23 cellular contexts compared by ENCODE assay signal in genomic region chr9:134213508-134214394, GRCh38. TPM values are rescaled to one million over a fixed set of nuclear protein-coding genes. Genes with fewer than 3 reads are reported as not detected.
DNase-seq lines count a peak whose midpoint lies in the region; ATAC-seq and TF ChIP-seq lines count a peak whose summit lies in the region.
"Had no signal": no experiment of that assay in that cellular context is flagged by ENCODE, and none has a peak within 500 bp of the region (broad histone marks: within the 10 kb centered on the region; RNA-seq: fewer than 3 reads in every experiment).

No MANE protein-coding gene starts in this region.

- H3K4me1 ChIP-seq in liver (ENCODE audit: control insufficient read depth in 4 of 4, insufficient read depth in 4 of 4, low read length in 3 of 4) (peaks cover 33 to 89% (median 67%) of the 10 kb centered on the region in 4 donors), psoas muscle (peaks cover 27% of the 10 kb centered on the region)

- no peak overlapping the region for H3K4me3 Mint-ChIP-seq in WTC11
- H3K4me3 Mint-ChIP-seq: activated naive CD4-positive, alpha-beta T cell treated with anti-CD3 and anti-CD28 coated beads, Interleukin-2, amount 10 ng/mL, durations not matched to agents 7 days and 5 days; naive thymus-derived CD8-positive, alpha-beta T cell; stimulated activated effector memory CD8-positive, alpha-beta T cell treated with anti-CD3 and anti-CD28 coated beads, Interleukin-12 subunit alpha, Interleukin-12 subunit beta, amount 100 ng/mL, for 72 hours; T-cell had no signal

- no peaks in the 10 kb centered on the region for H3K36me3 Mint-ChIP-seq in WTC11
- H3K36me3 Mint-ChIP-seq: activated naive CD4-positive, alpha-beta T cell treated with anti-CD3 and anti-CD28 coated beads, Interleukin-2, amount 10 ng/mL, durations not matched to agents 7 days and 5 days; CD4-positive, alpha-beta memory T cell; stimulated activated effector memory CD8-positive, alpha-beta T cell treated with anti-CD3 and anti-CD28 coated beads, Interleukin-12 subunit alpha, Interleukin-12 subunit beta, amount 100 ng/mL, for 72 hours; T-cell had no signal

- intact Hi-C loops in psoas muscle (cut with DNase I): no loop called here

- H3K9me3 ChIP-seq in liver (ENCODE audit: control insufficient read depth in 4 of 4, low read length in 3 of 4) (no peaks in the 10 kb centered on the region), psoas muscle (no peaks in the 10 kb centered on the region)
- H3K9me3 ChIP-seq: thoracic aorta had no signal

- CTCF ChIA-PET in WTC11 (lab: Charles Lee): interaction anchor here (1.9 kb wide), 1 partner anchor 229 kb away, joined by 5 read pairs; no protein-coding TSS in a partner anchor

- 82% methylated on average over 12 of the region's 12 CpGs for WGBS in liver
- WGBS in psoas muscle, 3 donors: 77 to 82% (median 81%) methylated on average over 12 of the region's 12 CpGs

- H3K4me3 ChIP-seq in liver (ENCODE audit: low read depth in 1 of 3, low read length in 3 of 3): no peak overlapping the region
- no peak overlapping the region for H3K4me3 ChIP-seq in psoas muscle
- H3K4me3 ChIP-seq: coronary artery, thoracic aorta had no signal

- ATAC-seq in WTC11: no peak
- ATAC-seq in psoas muscle: no peak
- no peak for ATAC-seq in GM19463 (IDR thresholded peaks at IDR 0.05; ENCODE audit: unreplicated experiment)
- ATAC-seq: naive thymus-derived CD8-positive, alpha-beta T cell; stimulated activated effector memory CD8-positive, alpha-beta T cell treated with anti-CD3 and anti-CD28 coated beads, Interleukin-12 subunit alpha, Interleukin-12 subunit beta, amount 100 ng/mL, for 72 hours; T-cell had no signal

- H3K27me3 ChIP-seq in liver (ENCODE audit: control insufficient read depth in 4 of 4, insufficient read depth in 4 of 4, low read length in 3 of 4) (no peaks in the 10 kb centered on the region), psoas muscle (ENCODE audit: insufficient read depth in 3 of 3, low read length in 2 of 3) (no peaks in the 10 kb centered on the region)

- no peak overlapping the region for H3K9ac ChIP-seq in liver (ENCODE audit: low read depth in 1 of 2, low read length in 2 of 2)

- H3K27ac ChIP-seq in liver (ENCODE audit: low read depth in 1 of 2, low read length in 2 of 2) (peak overlapping the region; percentile 95 to 99), psoas muscle (no peak overlapping the region)
- H3K27ac ChIP-seq: thoracic aorta had no signal

- H3K9me3 Mint-ChIP-seq in WTC11: peaks cover 5% of the 10 kb centered on the region

- no peak for TF ChIP-seq CTCF in WTC11 (IDR thresholded peaks at IDR 0.05)
- no peak for TF ChIP-seq CTCF in liver (IDR thresholded peaks at IDR 0.05; ENCODE audit: low read depth, low read length, missing input control)
- no peak for TF ChIP-seq CTCF in psoas muscle (IDR thresholded peaks at IDR 0.05)

- TF ChIP-seq RAD21 in liver (IDR thresholded peaks at IDR 0.05): no peak

- POLR2A ChIA-PET in WTC11 (lab: Charles Lee): no interaction called here

- no peaks in the 10 kb centered on the region; the same call in 1 of the 2 replicates for H3K27me3 Mint-ChIP-seq in WTC11 (ENCODE audit: low read depth)
- H3K27me3 Mint-ChIP-seq: activated naive CD4-positive, alpha-beta T cell treated with anti-CD3 and anti-CD28 coated beads, Interleukin-2, amount 10 ng/mL, durations not matched to agents 7 days and 5 days; CD4-positive, alpha-beta memory T cell; naive thymus-derived CD8-positive, alpha-beta T cell; T-cell had no signal

- no peaks in the 10 kb centered on the region for H3K36me3 ChIP-seq in liver (ENCODE audit: control insufficient read depth in 4 of 4, insufficient read depth in 3 of 4, low read depth in 1 of 4, low read length in 3 of 4)
- no peaks in the 10 kb centered on the region for H3K36me3 ChIP-seq in psoas muscle (ENCODE audit: insufficient read depth in 1 of 2, low read depth in 1 of 2)
- H3K36me3 ChIP-seq: thoracic aorta had no signal

- H3K4me1 Mint-ChIP-seq in WTC11: 0 out of 2 replicates have a peak, but pooled peaks cover 3% of the 10 kb centered on the region
- H3K4me1 Mint-ChIP-seq: activated naive CD4-positive, alpha-beta T cell treated with anti-CD3 and anti-CD28 coated beads, Interleukin-2, amount 10 ng/mL, durations not matched to agents 7 days and 5 days; CD4-positive, alpha-beta memory T cell; stimulated activated effector memory CD8-positive, alpha-beta T cell treated with anti-CD3 and anti-CD28 coated beads, Interleukin-12 subunit alpha, Interleukin-12 subunit beta, amount 100 ng/mL, for 72 hours; T-cell had no signal

- H3K27ac Mint-ChIP-seq in WTC11: peak overlapping the region; percentile 36
- H3K27ac Mint-ChIP-seq: activated naive CD4-positive, alpha-beta T cell treated with anti-CD3 and anti-CD28 coated beads, Interleukin-2, amount 10 ng/mL, durations not matched to agents 7 days and 5 days; CD4-positive, alpha-beta memory T cell; stimulated activated effector memory CD8-positive, alpha-beta T cell treated with anti-CD3 and anti-CD28 coated beads, Interleukin-12 subunit alpha, Interleukin-12 subunit beta, amount 100 ng/mL, for 72 hours; T-cell had no signal

- DNase-seq in ELF-1 (ENCODE audit: low read depth, low spot score) (peak; percentile 25), WTC11 (ENCODE audit: low spot score) (no peak), psoas muscle (peak; percentile 5 to 46), NOMO-1 (lab: John Stamatoyannopoulos, UW; ENCODE audit: unreplicated experiment in 2 of 2) (no peak), cerebellar nuclear complex (lab: John Stamatoyannopoulos, UW) (no peak)
- DNase-seq in activated T-cell treated with anti-CD3 and anti-CD28 coated beads, Interleukin-2, amount 50 U/mL, for 1 hour: no peak
- DNase-seq: activated CD4-positive, alpha-beta T cell treated with anti-CD3 and anti-CD28 coated beads, Interleukin-2, amount 50 U/mL, for 1 hour; activated naive CD4-positive, alpha-beta T cell treated with anti-CD3 and anti-CD28 coated beads, Interleukin-2, amount 10 ng/mL, durations not matched to agents 7 days and 5 days; activated T-cell treated with anti-CD3 and anti-CD28 coated beads for 4 hours; CD4-positive, alpha-beta memory T cell; DMS79; hippocampal formation; NCI-H2029 treated with DMSO at 0.1 percent for 48 hours; NCI-H510A; T-cell had no signal

TF ChIP-seq in WTC11, 78 proteins besides CTCF, POLR2A, EP300 and RAD21 (continues in another document):
- TF ChIP-seq IRF2 (CRISPR knock-in tag; IDR thresholded peaks at IDR 0.05; ENCODE audit: borderline replicate concordance, low read depth) (no peak), GTF2I (CRISPR knock-in tag; conservative IDR thresholded peaks at IDR 0.05) (no peak), CREM (CRISPR knock-in tag; IDR thresholded peaks at IDR 0.05) (no peak), ZNF416 (CRISPR knock-in tag; IDR thresholded peaks at IDR 0.05) (no peak), PREB (CRISPR knock-in tag; IDR thresholded peaks at IDR 0.05; ENCODE audit: borderline replicate concordance) (no peak), CDX4 (CRISPR knock-in tag; IDR thresholded peaks at IDR 0.05; ENCODE audit: borderline replicate concordance) (no peak)

TF ChIP-seq in liver, 16 proteins besides CTCF, POLR2A, EP300 and RAD21:
- no peak for TF ChIP-seq ATF3 (IDR thresholded peaks at IDR 0.05)
- TF ChIP-seq HNF4A (conservative IDR thresholded peaks at IDR 0.05): peak in 1 of 2 donors; percentile 18
- TF ChIP-seq NR2F2 (IDR thresholded peaks at IDR 0.05): no peak
- no peak for TF ChIP-seq SP1 (IDR thresholded peaks at IDR 0.05)
- no peak for TF ChIP-seq GABPA (IDR thresholded peaks at IDR 0.05 in 1 of 2, conservative IDR thresholded peaks at IDR 0.05 in 1 of 2)

RNA-seq across cellular contexts. Expression of gene RNU6ATAC, which starts 49.4 kb away (rescaled TPM):
- total RNA-seq in WTC11 (2021) (87.0 to 124 TPM (median 117 TPM) in 3 replicates), liver (not detected), psoas muscle (100 to 1,000 TPM in 2 of 4 donors, 10 to 100 TPM in 2; 13.1 to 120 (median 74.0) TPM)
- polyA plus RNA-seq in liver (not detected), psoas muscle (not detected)
- total RNA-seq: HT-29, renal cortical epithelial cell, thoracic aorta had no signal
- polyA plus RNA-seq: CD4-positive, alpha-beta memory T cell; naive thymus-derived CD8-positive, alpha-beta T cell had no signal

Comparison
In these comparisons a context has a peak if more than half of its experiments do, and no peak if none do; other contexts are left out.
1. DNase-seq: peak in ELF-1 (single experiment) and psoas muscle (2 of 2); none in WTC11 (single experiment), NOMO-1 (0 of 2), cerebellar nuclear complex (0 of 2) and activated T-cell treated with anti-CD3 and anti-CD28 coated beads, Interleukin-2, amount 50 U/mL, for 1 hour (single experiment).
2. RNA of gene RNU6ATAC, which starts 49.4 kb away (total RNA-seq): 13.1 to 120 TPM in psoas muscle and 87.0 to 124 TPM in WTC11; not detected in liver; every median in the first group is over 10 times any median in the second.